ENCODE assay signal across 11 cellular contexts in genomic region chr15:101013151-101013550, GRCh38.
"Had no signal": no experiment of that assay in that cellular context is flagged by ENCODE, and none has a peak within 500 bp of the region (broad histone marks: within the 10 kb centered on the region; RNA-seq: fewer than 3 reads in every experiment).

No MANE protein-coding gene starts in this region.

- H3K4me2 ChIP-seq: hepatocyte had no signal

- DNase-seq: activated CD4-positive, alpha-beta T cell treated with anti-CD3 and anti-CD28 coated beads, Interleukin-2, amount 50 U/mL, for 1 hour; activated CD4-positive, CD25-positive, alpha-beta regulatory T cell; activated naive CD4-positive, alpha-beta T cell treated with anti-CD3 and anti-CD28 coated beads, Interleukin-2, amount 10 ng/mL, durations not matched to agents 7 days and 5 days; effector memory CD8-positive, alpha-beta T cell; kidney glomerular epithelial cell; stimulated activated CD4-positive, alpha-beta T cell treated with anti-CD3 and anti-CD28 coated beads, Interleukin-1b, Interleukin-23, amount 100 ng/mL, for 48 hours; stimulated activated naive CD4-positive, alpha-beta T cell; substantia nigra; upper lobe of right lung had no signal

- H3K27me3 ChIP-seq: hepatocyte, upper lobe of right lung had no signal

- ATAC-seq: activated T-helper 17 cell treated with anti-CD3 and anti-CD28 coated beads, Interleukin-2, amount 50 U/mL, for 72 hours; effector memory CD8-positive, alpha-beta T cell; upper lobe of right lung had no signal

- H2AFZ ChIP-seq: hepatocyte had no signal

- H3K79me2 ChIP-seq: hepatocyte had no signal

- H3K27ac ChIP-seq: hepatocyte, upper lobe of right lung had no signal

- H3K9me3 ChIP-seq: upper lobe of right lung had no signal

- H3K4me3 ChIP-seq: hepatocyte, upper lobe of right lung had no signal
